In genomic region chr2:113278812-113279139, GRCh38 we compare ENCODE assay signal across 1 cellular context.
TF ChIP-seq lines count a peak whose summit lies in the region.

PAX8 (minus strand) TSS chr2:113278921; CDS start chr2:113278394, 527 bp downstream.

TF ChIP-seq in GM23338, 12 proteins besides CTCF, POLR2A, EP300 and RAD21 (continued from another document):
- TF ChIP-seq ZNF462 (CRISPR knock-in tag; IDR thresholded peaks at IDR 0.05) = no peak
- TF ChIP-seq EZH2phosphoT487 (IDR thresholded peaks at IDR 0.05; ENCODE audit: unreplicated experiment) = no peak
- no peak for TF ChIP-seq POLR2AphosphoS5 (IDR thresholded peaks at IDR 0.05; ENCODE audit: low read depth)
